ENCODE assay signal across 28 cellular contexts in the genomic region with DNA sequence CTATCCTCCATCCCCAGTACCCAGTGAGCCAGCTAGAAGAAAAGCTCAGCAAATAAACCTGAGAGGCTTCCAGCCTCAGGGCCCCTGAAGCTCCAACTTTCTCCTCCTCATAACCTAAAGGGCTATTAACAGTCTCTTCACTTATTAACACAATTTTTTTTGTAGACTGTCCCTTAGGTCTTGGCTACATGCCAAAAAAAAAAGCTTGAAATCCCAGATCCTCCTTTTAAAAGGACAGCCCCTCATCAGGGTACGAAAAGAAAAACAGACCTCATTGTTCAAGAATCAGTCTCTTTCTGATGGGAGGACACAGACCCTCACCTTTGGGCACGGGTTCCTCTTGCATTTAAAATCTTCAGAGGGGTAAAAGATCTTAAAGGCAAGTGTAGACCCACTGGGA.
"Had no signal": no experiment of that assay in that cellular context is flagged by ENCODE, and none has a peak within 500 bp of the region (broad histone marks: within the 10 kb centered on the region; RNA-seq: fewer than 3 reads in every experiment).

No MANE protein-coding gene starts in this region.

- H3K27ac ChIP-seq: gastroesophageal sphincter, left lung, lower lobe of right lung, spleen, testis, transverse colon had no signal

- H3K36me3 Mint-ChIP-seq: activated CD8-positive, alpha-beta memory T cell treated with anti-CD3 and anti-CD28 coated beads, Interleukin-2, amount 10 ng/mL, durations not matched to agents 7 days and 5 days; activated naive CD4-positive, alpha-beta T cell treated with anti-CD3 and anti-CD28 coated beads, Interleukin-2, amount 50 U/mL, for 24 hours had no signal

- ATAC-seq: activated CD4-positive, alpha-beta T cell treated with anti-CD3 and anti-CD28 coated beads for 36 hours; activated CD8-positive, alpha-beta memory T cell treated with anti-CD3 and anti-CD28 coated beads, Interleukin-2, amount 10 ng/mL, durations not matched to agents 7 days and 5 days; activated CD8-positive, alpha-beta T cell treated with anti-CD3 and anti-CD28 coated beads, Interleukin-2, amount 10 ng/mL, durations not matched to agents 7 days and 5 days; activated naive CD8-positive, alpha-beta T cell treated with anti-CD3 and anti-CD28 coated beads, Interleukin-2, amount 50 U/mL, for 24 hours; effector memory CD8-positive, alpha-beta T cell; gastroesophageal sphincter; left lung; lower lobe of right lung; mucosa of descending colon; natural killer cell treated with Interleukin-12 subunit alpha and Interleukin-12 subunit beta and Interleukin-15 and Interleukin-18, amount 100 ng/mL, for 72 hours; right cardiac atrium; stimulated activated naive CD8-positive, alpha-beta T cell treated with anti-CD3 and anti-CD28 coated beads, Interleukin-15, Interleukin-2, amounts not matched to agents 100 U/mL and 50 U/mL, for 24 hours had no signal

- H3K27me3 ChIP-seq: testis had no signal

- H3K36me3 ChIP-seq: gastroesophageal sphincter, left lung, lower lobe of right lung, spleen, transverse colon had no signal

- H3K9me3 ChIP-seq: gastroesophageal sphincter, left lung, lower lobe of right lung, mucosa of descending colon, testis, transverse colon had no signal

- H3K9me3 Mint-ChIP-seq: activated naive CD4-positive, alpha-beta T cell treated with anti-CD3 and anti-CD28 coated beads, Interleukin-2, amount 50 U/mL, for 24 hours; activated naive CD8-positive, alpha-beta T cell treated with anti-CD3 and anti-CD28 coated beads, Interleukin-2, amount 50 U/mL, for 24 hours; activated T-helper 2 cell treated with anti-CD3 and anti-CD28 coated beads, Interferon-gamma antibody, Interleukin-2, Interleukin-4, amounts not matched to agents 10 μg/mL and 5 μg/mL and 100 μg/mL, durations not matched to agents 14 hours and 24 hours and 36 hours; effector memory CD8-positive, alpha-beta T cell; natural killer cell treated with Interleukin-12 subunit alpha and Interleukin-12 subunit beta and Interleukin-15 and Interleukin-18, amount 100 ng/mL, for 72 hours had no signal

- DNase-seq: activated CD4-positive, alpha-beta T cell treated with anti-CD3 and anti-CD28 coated beads for 36 hours; activated CD4-positive, CD25-positive, alpha-beta regulatory T cell; activated CD8-positive, alpha-beta memory T cell treated with anti-CD3 and anti-CD28 coated beads, Interleukin-2, amount 10 ng/mL, durations not matched to agents 7 days and 5 days; activated CD8-positive, alpha-beta T cell treated with anti-CD3 and anti-CD28 coated beads, Interleukin-2, amount 10 ng/mL, durations not matched to agents 7 days and 5 days; activated naive CD8-positive, alpha-beta T cell treated with anti-CD3 and anti-CD28 coated beads, Interleukin-2, amount 50 U/mL, for 24 hours; activated T-cell treated with anti-CD3 and anti-CD28 coated beads, Interleukin-2, amount 50 U/mL, for 48 hours; amygdala; caudate nucleus; cortex of kidney; effector memory CD8-positive, alpha-beta T cell; erythroblast; head of caudate nucleus; hypothalamus; left lung; lower lobe of right lung; mesendoderm; mucosa of descending colon; posterior cingulate gyrus; right cardiac atrium; spleen; stimulated activated naive CD8-positive, alpha-beta T cell treated with anti-CD3 and anti-CD28 coated beads, Interleukin-15, Interleukin-2, amounts not matched to agents 100 U/mL and 50 U/mL, for 24 hours; testis; transverse colon had no signal

- H3K27ac Mint-ChIP-seq: activated CD4-positive, alpha-beta T cell treated with anti-CD3 and anti-CD28 coated beads for 36 hours; activated CD8-positive, alpha-beta memory T cell treated with anti-CD3 and anti-CD28 coated beads, Interleukin-2, amount 10 ng/mL, durations not matched to agents 7 days and 5 days; activated CD8-positive, alpha-beta T cell treated with anti-CD3 and anti-CD28 coated beads, Interleukin-2, amount 10 ng/mL, durations not matched to agents 7 days and 5 days; activated naive CD8-positive, alpha-beta T cell treated with anti-CD3 and anti-CD28 coated beads, Interleukin-2, amount 50 U/mL, for 24 hours; activated T-helper 2 cell treated with anti-CD3 and anti-CD28 coated beads, Interferon-gamma antibody, Interleukin-2, Interleukin-4, amounts not matched to agents 10 μg/mL and 5 μg/mL and 100 μg/mL, durations not matched to agents 14 hours and 24 hours and 36 hours; effector memory CD8-positive, alpha-beta T cell; natural killer cell treated with Interleukin-12 subunit alpha and Interleukin-12 subunit beta and Interleukin-15 and Interleukin-18, amount 100 ng/mL, for 72 hours had no signal

- H3K4me3 ChIP-seq: gastroesophageal sphincter, left lung, lower lobe of right lung, mucosa of descending colon, spleen, testis, transverse colon had no signal

- H3K4me3 Mint-ChIP-seq: activated CD4-positive, alpha-beta T cell treated with anti-CD3 and anti-CD28 coated beads for 36 hours; activated CD8-positive, alpha-beta memory T cell treated with anti-CD3 and anti-CD28 coated beads, Interleukin-2, amount 10 ng/mL, durations not matched to agents 7 days and 5 days; activated CD8-positive, alpha-beta T cell treated with anti-CD3 and anti-CD28 coated beads, Interleukin-2, amount 10 ng/mL, durations not matched to agents 7 days and 5 days; activated naive CD4-positive, alpha-beta T cell treated with anti-CD3 and anti-CD28 coated beads, Interleukin-2, amount 50 U/mL, for 24 hours; activated naive CD8-positive, alpha-beta T cell treated with anti-CD3 and anti-CD28 coated beads, Interleukin-2, amount 50 U/mL, for 24 hours; effector memory CD8-positive, alpha-beta T cell; natural killer cell treated with Interleukin-12 subunit alpha and Interleukin-12 subunit beta and Interleukin-15 and Interleukin-18, amount 100 ng/mL, for 72 hours had no signal

- FAIRE-seq: urothelium cell line had no signal

- H3K4me1 ChIP-seq: lower lobe of right lung, testis had no signal
